In genomic region chr17:18093616-18094408, GRCh38 we compare ENCODE assay signal across 8 cellular contexts. TPM values are rescaled to one million over a fixed set of nuclear protein-coding genes. Genes with fewer than 3 reads are reported as not detected.
DNase-seq lines count a peak whose midpoint lies in the region; ATAC-seq and TF ChIP-seq lines count a peak whose summit lies in the region.

No MANE protein-coding gene starts in this region.

- H3K4me3 ChIP-seq in DOHH2 (ENCODE audit: low read length) (no peak overlapping the region), WERI-Rb-1 (ENCODE audit: low read depth, low read length) (no peak overlapping the region)

- no peak overlapping the region for H3K4me3 Mint-ChIP-seq in immature natural killer cell

- no peak overlapping the region for H3K27ac ChIP-seq in DOHH2 (ENCODE audit: low read depth, low read length)
- H3K27ac ChIP-seq in WERI-Rb-1: no peak overlapping the region; the same call in 1 of the 2 replicates

- intact Hi-C loops in sciatic nerve (cut with DNase I): no loop called here

- H3K36me3 ChIP-seq in DOHH2 (ENCODE audit: control insufficient read depth, low read length) (peaks cover 48% of the 10 kb centered on the region), WERI-Rb-1 (peaks cover 10% of the 10 kb centered on the region)

- H4K20me1 ChIP-seq in DOHH2 (ENCODE audit: control insufficient read depth, insufficient read depth, low read depth, low read length): no peaks in the 10 kb centered on the region; the same call in 1 of the 2 replicates

- H3K4me1 Mint-ChIP-seq in immature natural killer cell: peaks cover 27 to 40% of the 10 kb centered on the region in 2 donors

- peak; percentile 58 for DNase-seq in HT1080 (ENCODE audit: low read depth)
- DNase-seq in WERI-Rb-1: peak; percentile 56
- peak; percentile 28 for DNase-seq in iPS DF 4.7 (ENCODE audit: extremely low read depth, low spot score)
- DNase-seq in ureter (ENCODE audit: low spot score): no peak
- DNase-seq in immature natural killer cell: no peak
- no peak for DNase-seq in sciatic nerve (ENCODE audit: low spot score)
- DNase-seq in stimulated activated CD4-positive, alpha-beta T cell treated with anti-CD3 and anti-CD28 coated beads, Interleukin-4, amount 100 ng/mL, for 4 hours: no peak

- peak; percentile 61 for TF ChIP-seq CTCF in DOHH2 (IDR thresholded peaks at IDR 0.05; ENCODE audit: low read depth, low read length, poor library complexity, severe bottlenecking)
- peak; percentile 75 for TF ChIP-seq CTCF in WERI-Rb-1 (IDR thresholded peaks at IDR 0.05; ENCODE audit: low read depth, low read length)

- peaks cover 12 to 23% (median 15%) of the 10 kb centered on the region in 3 donors for H3K36me3 Mint-ChIP-seq in immature natural killer cell

- peaks cover 8% of the 10 kb centered on the region for H3K4me1 ChIP-seq in DOHH2 (ENCODE audit: control insufficient read depth, low read length)

- no peaks in the 10 kb centered on the region for H3K27me3 Mint-ChIP-seq in immature natural killer cell (ENCODE audit: low read depth in 3 of 3)

- peaks cover 21% of the 10 kb centered on the region for H3K79me2 ChIP-seq in DOHH2 (ENCODE audit: control insufficient read depth, low read length)

- H3K9me3 ChIP-seq in DOHH2 (ENCODE audit: control insufficient read depth, insufficient read depth, low read length) (no peaks in the 10 kb centered on the region), WERI-Rb-1 (ENCODE audit: severe bottlenecking) (no peaks in the 10 kb centered on the region)

- no peaks in the 10 kb centered on the region for H3K9me2 ChIP-seq in DOHH2 (replicated peaks; ENCODE audit: control insufficient read depth, low read length)

- H3K4me2 ChIP-seq in DOHH2 (ENCODE audit: low read length): no peak overlapping the region

- H3K27ac Mint-ChIP-seq in immature natural killer cell: peak overlapping the region in 1 of 6 donors; percentile 4

- ATAC-seq in sciatic nerve: no peak

- H3K9me3 Mint-ChIP-seq in immature natural killer cell: no peaks in the 10 kb centered on the region

- no peaks in the 10 kb centered on the region for H3F3A ChIP-seq in DOHH2 (ENCODE audit: control insufficient read depth, insufficient read depth)

- H3K27me3 ChIP-seq in DOHH2 (ENCODE audit: control insufficient read depth, low read length) (no peaks in the 10 kb centered on the region), WERI-Rb-1 (ENCODE audit: insufficient read depth, low read depth, severe bottlenecking) (no peaks in the 10 kb centered on the region)

RNA-seq across cellular contexts. Expression of gene DRG2, which starts 6.1 kb away (rescaled TPM):
- 55.5 and 55.9 TPM in 2 replicates for total RNA-seq in HT1080 (2014; rRNA removed; shearing (Covaris generic))
- 40.1 and 45.1 TPM in 2 replicates for polyA plus RNA-seq in HT1080 (2015; cell fraction: cytosol; rRNA removed)
- polyA plus RNA-seq in HT1080 (2015; cell fraction: nucleus; rRNA removed): 89.0 and 105 TPM in 2 replicates
- 56.3 TPM for total RNA-seq in ureter
- polyA plus RNA-seq in immature natural killer cell: 10 to 100 TPM; 54.2 to 66.9 (median 59.3) TPM
- 29.8 TPM for total RNA-seq in sciatic nerve

RNA-seq across cellular contexts. Expression of gene MYO15A, which starts 14.7 kb away (rescaled TPM):
- not detected in 2 replicates for total RNA-seq in HT1080 (2014; rRNA removed; shearing (Covaris generic))
- 0.02 TPM in 2 replicates for polyA plus RNA-seq in HT1080 (2015; cell fraction: cytosol; rRNA removed)
- 0.01 and 0.05 TPM in 2 replicates for polyA plus RNA-seq in HT1080 (2015; cell fraction: nucleus; rRNA removed)
- 1.8 TPM for total RNA-seq in ureter
- under 1 TPM in 2 of 3 donors, not detected in 1; 0.13 to 0.29 TPM for polyA plus RNA-seq in immature natural killer cell
- total RNA-seq in sciatic nerve: 4.4 TPM

RNA-seq across cellular contexts. Expression of gene GID4, which starts 54.6 kb away (rescaled TPM):
- 5.0 and 7.8 TPM in 2 replicates for total RNA-seq in HT1080 (2014; rRNA removed; shearing (Covaris generic))
- 9.0 and 11.2 TPM in 2 replicates for polyA plus RNA-seq in HT1080 (2015; cell fraction: cytosol; rRNA removed)
- 7.6 and 8.6 TPM in 2 replicates for polyA plus RNA-seq in HT1080 (2015; cell fraction: nucleus; rRNA removed)
- 12.4 TPM for total RNA-seq in ureter
- 1 to 10 TPM; 4.3 to 7.4 (median 5.0) TPM for polyA plus RNA-seq in immature natural killer cell
- 17.1 TPM for total RNA-seq in sciatic nerve

RNA-seq across cellular contexts. Expression of gene ATPAF2, which starts 54.8 kb away (rescaled TPM):
- 16.6 and 17.8 TPM in 2 replicates for total RNA-seq in HT1080 (2014; rRNA removed; shearing (Covaris generic))
- 14.8 and 24.4 TPM in 2 replicates for polyA plus RNA-seq in HT1080 (2015; cell fraction: cytosol; rRNA removed)
- 23.2 and 26.4 TPM in 2 replicates for polyA plus RNA-seq in HT1080 (2015; cell fraction: nucleus; rRNA removed)
- total RNA-seq in ureter (26.1 TPM), sciatic nerve (22.8 TPM)
- polyA plus RNA-seq in immature natural killer cell: 10 to 100 TPM; 14.6 to 24.9 (median 21.3) TPM

Comparison
In these comparisons a context has a peak if more than half of its experiments do, and no peak if none do; other contexts are left out.
1. DNase-seq: peak in HT1080 (single experiment), WERI-Rb-1 (single experiment) and iPS DF 4.7 (single experiment); none in ureter (single experiment), immature natural killer cell (0 of 3), sciatic nerve (single experiment) and stimulated activated CD4-positive, alpha-beta T cell treated with anti-CD3 and anti-CD28 coated beads, Interleukin-4, amount 100 ng/mL, for 4 hours (0 of 2).